17 cellular contexts compared by ENCODE assay signal in genomic region chr3:155843569-155843968, GRCh38.
DNase-seq lines count a peak whose midpoint lies in the region; ATAC-seq, FAIRE-seq and TF ChIP-seq lines count a peak whose summit lies in the region.
"Had no signal": no experiment of that assay in that cellular context is flagged by ENCODE, and none has a peak within 500 bp of the region (broad histone marks: within the 10 kb centered on the region; RNA-seq: fewer than 3 reads in every experiment).

No MANE protein-coding gene starts in this region.

- peak; percentile 56 for FAIRE-seq in GM19239 (lab: Jason Lieb, UNC)

- peak; percentile 49 for ATAC-seq in GM18502 (IDR thresholded peaks at IDR 0.05; ENCODE audit: poor library complexity, unreplicated experiment)
- peak; percentile 57 for ATAC-seq in HG03064 (IDR thresholded peaks at IDR 0.05; ENCODE audit: low read depth, unreplicated experiment)
- no peak for ATAC-seq in HG03280 (IDR thresholded peaks at IDR 0.05; ENCODE audit: unreplicated experiment)
- ATAC-seq in HG03097 (IDR thresholded peaks at IDR 0.05; ENCODE audit: low FRiP score, unreplicated experiment), result no peak
- no peak for ATAC-seq in GM18861 (IDR thresholded peaks at IDR 0.05; ENCODE audit: unreplicated experiment)
- ATAC-seq: Right ventricle myocardium inferior had no signal

- peaks cover 49% of the 10 kb centered on the region for H3K79me2 ChIP-seq in SU-DHL-6 (ENCODE audit: insufficient read depth, low read length)

- no peak overlapping the region for H2AFZ ChIP-seq in SU-DHL-6 (ENCODE audit: low read depth, low read length, severe bottlenecking)
- H2AFZ ChIP-seq: PC-9 had no signal

- no peaks in the 10 kb centered on the region for H3K36me3 ChIP-seq in SU-DHL-6 (ENCODE audit: low read length)
- H3K36me3 ChIP-seq: HAP-1 had no signal

- H3K9me2 ChIP-seq in SU-DHL-6 (replicated peaks; ENCODE audit: insufficient read depth, low read length), result no peaks in the 10 kb centered on the region
- H3K9me2 ChIP-seq: SK-N-SH had no signal

- H3K27me3 ChIP-seq in SU-DHL-6 (ENCODE audit: low read length), result no peaks in the 10 kb centered on the region

- no peak overlapping the region for H3K9ac ChIP-seq in SU-DHL-6 (ENCODE audit: low read length)
- H3K9ac ChIP-seq: SK-N-SH had no signal

- no peaks in the 10 kb centered on the region for H3K9me3 ChIP-seq in SU-DHL-6 (ENCODE audit: insufficient read depth, low read length)
- H3K9me3 ChIP-seq: HAP-1, SK-N-SH had no signal

- no peak overlapping the region for H3K4me3 ChIP-seq in SU-DHL-6 (ENCODE audit: insufficient read depth, low read length, poor library complexity, severe bottlenecking)
- H3K4me3 ChIP-seq: HAP-1, PC-9 had no signal

- TF ChIP-seq CTCF in SU-DHL-6 (IDR thresholded peaks at IDR 0.05; ENCODE audit: insufficient read depth, low read length, poor library complexity, severe bottlenecking), result no peak

- H3F3A ChIP-seq in SU-DHL-6 (ENCODE audit: insufficient read depth), result 0 out of 2 replicates have a peak, but pooled peaks cover 4% of the 10 kb centered on the region

- DNase-seq in GM19239 (ENCODE audit: insufficient read length, low spot score), result no peak
- DNase-seq in NCI-H1417 (lab: John Stamatoyannopoulos, UW), result no peak
- DNase-seq: COR-L47, MV-4-11, NCI-H1436, NCI-H2081 treated with DMSO at 0.1 percent for 48 hours, NCI-H526, PC-9, SK-N-SH had no signal

- peak overlapping the region; percentile 8 for H3K4me2 ChIP-seq in SU-DHL-6 (ENCODE audit: low read depth, low read length, poor library complexity, severe bottlenecking)
- H3K4me2 ChIP-seq: PC-9, SK-N-SH had no signal

- H3K27ac ChIP-seq in SU-DHL-6 (ENCODE audit: low read depth, low read length), result no peak overlapping the region
- H3K27ac ChIP-seq: PC-9 had no signal

- H4K20me1 ChIP-seq in SU-DHL-6 (ENCODE audit: low read depth, low read length), result no peaks in the 10 kb centered on the region

Comparison
In these comparisons a context has a peak if more than half of its experiments do, and no peak if none do; other contexts are left out.
1. ATAC-seq: peak in GM18502 (single experiment) and HG03064 (single experiment); none in HG03280 (single experiment), HG03097 (single experiment) and GM18861 (single experiment).